Comparison of ENCODE assay signal across 18 cellular contexts in the genomic region with DNA sequence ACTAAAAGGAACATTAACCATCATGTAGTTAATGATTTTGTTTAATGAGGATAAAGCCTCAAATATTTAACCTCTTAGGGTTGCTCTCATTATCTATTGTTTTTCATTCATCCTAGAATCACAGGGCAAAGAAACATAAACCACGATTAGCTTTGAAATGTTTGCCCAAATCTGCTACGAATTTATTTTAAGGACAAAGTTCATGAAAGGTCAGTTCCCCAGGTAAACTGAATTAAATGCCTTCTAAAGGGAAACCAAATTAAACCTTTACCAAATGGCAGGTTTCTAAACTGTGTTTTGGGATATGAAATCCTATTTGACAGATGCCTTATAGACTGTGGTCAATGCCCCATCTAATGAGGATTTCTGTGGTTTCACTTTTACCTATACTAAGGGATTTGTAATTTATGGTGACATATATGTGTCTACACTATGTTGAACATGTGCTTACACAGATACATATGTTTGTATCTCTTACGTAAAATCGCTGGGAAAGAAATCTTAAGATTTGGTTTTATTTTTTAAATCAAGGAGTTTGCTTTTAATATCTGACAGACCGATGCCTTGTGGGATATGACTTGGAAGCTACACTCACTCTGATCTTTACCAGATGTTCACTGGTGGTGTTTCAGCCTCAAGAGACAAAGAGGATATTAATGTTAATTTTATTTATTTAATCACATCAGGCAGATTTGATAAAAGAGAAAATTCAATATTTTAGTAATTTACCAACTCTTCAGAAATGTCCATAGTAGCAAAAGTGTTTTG.
DNase-seq lines count a peak whose midpoint lies in the region; TF ChIP-seq lines count a peak whose summit lies in the region.
"Had no signal": no experiment of that assay in that cellular context is flagged by ENCODE, and none has a peak within 500 bp of the region (broad histone marks: within the 10 kb centered on the region; RNA-seq: fewer than 3 reads in every experiment).

No MANE protein-coding gene starts in this region.

- peak overlapping the region; percentile 64 for H3K27ac ChIP-seq in ACC112 (ENCODE audit: low read depth, low read length)
- peak overlapping the region; percentile 11 to 33 (median 26) for H3K27ac ChIP-seq in esophagus muscularis mucosa (replicated peaks in 1 of 4)
- H3K27ac ChIP-seq in muscle layer of duodenum (ENCODE audit: low read length), result no peak overlapping the region
- H3K27ac ChIP-seq: brain microvascular endothelial cell, dorsolateral prefrontal cortex had no signal

- no peaks in the 10 kb centered on the region for H3K4me1 Mint-ChIP-seq in T-helper 2 cell treated with Interferon-gamma antibody and Interleukin-4, amounts not matched to agents 5 μg/mL and 100 μg/mL, for 36 hours (ENCODE audit: low read depth)
- H3K4me1 Mint-ChIP-seq in activated T-helper 2 cell treated with anti-CD3 and anti-CD28 coated beads, Interferon-gamma antibody, Interleukin-2, Interleukin-4, amounts not matched to agents 10 μg/mL and 5 μg/mL and 100 μg/mL, durations not matched to agents 14 hours and 24 hours and 36 hours (ENCODE audit: low read depth), result no peaks in the 10 kb centered on the region
- H3K4me1 Mint-ChIP-seq: activated CD4-positive, alpha-beta T cell treated with anti-CD3 and anti-CD28 coated beads, Interleukin-2, amount 10 ng/mL, durations not matched to agents 7 days and 5 days; activated naive CD4-positive, alpha-beta T cell treated with anti-CD3 and anti-CD28 coated beads, Interleukin-2, amount 50 U/mL, for 24 hours; natural killer cell had no signal

- H3K4me1 ChIP-seq in ACC112 (ENCODE audit: control insufficient read depth, insufficient read depth, low read length, unreplicated experiment) (peaks cover 70% of the 10 kb centered on the region), esophagus muscularis mucosa (peaks cover 2 to 79% (median 72%) of the 10 kb centered on the region in 4 donors), muscle layer of duodenum (ENCODE audit: control insufficient read depth in 1 of 2, insufficient read depth in 2 of 2, low read length in 2 of 2) (peaks cover 6 to 35% of the 10 kb centered on the region in 2 donors)

- H3K27me3 Mint-ChIP-seq in T-helper 2 cell treated with Interferon-gamma antibody and Interleukin-4, amounts not matched to agents 5 μg/mL and 100 μg/mL, for 36 hours (ENCODE audit: low read depth), result no peaks in the 10 kb centered on the region
- no peaks in the 10 kb centered on the region for H3K27me3 Mint-ChIP-seq in activated T-helper 2 cell treated with anti-CD3 and anti-CD28 coated beads, Interferon-gamma antibody, Interleukin-2, Interleukin-4, amounts not matched to agents 10 μg/mL and 5 μg/mL and 100 μg/mL, durations not matched to agents 14 hours and 24 hours and 36 hours (ENCODE audit: low read depth)
- H3K27me3 Mint-ChIP-seq: activated CD4-positive, alpha-beta T cell treated with anti-CD3 and anti-CD28 coated beads, Interleukin-2, amount 10 ng/mL, durations not matched to agents 7 days and 5 days; activated naive CD4-positive, alpha-beta T cell treated with anti-CD3 and anti-CD28 coated beads, Interleukin-2, amount 50 U/mL, for 24 hours had no signal

- peak; percentile 22 for DNase-seq in HFF-Myc (ENCODE audit: extremely low read depth, low read depth)
- no peak for DNase-seq in esophagus muscularis mucosa (ENCODE audit: extremely low spot score)
- no peak for DNase-seq in T-helper 2 cell treated with Interferon-gamma antibody and Interleukin-4, amounts not matched to agents 5 μg/mL and 100 μg/mL, for 36 hours (ENCODE audit: low spot score)
- DNase-seq in NCI-H446 treated with DMSO at 0.1 percent for 48 hours (lab: John Stamatoyannopoulos, UW), result no peak
- DNase-seq in A172 (ENCODE audit: low spot score), result no peak
- DNase-seq in activated T-helper 2 cell treated with anti-CD3 and anti-CD28 coated beads, Interferon-gamma antibody, Interleukin-2, Interleukin-4, amounts not matched to agents 10 μg/mL and 5 μg/mL and 100 μg/mL, durations not matched to agents 14 hours and 24 hours and 36 hours (ENCODE audit: low spot score), result no peak
- DNase-seq: activated CD4-positive, alpha-beta T cell treated with anti-CD3 and anti-CD28 coated beads, Interleukin-2, amount 10 ng/mL, durations not matched to agents 7 days and 5 days; activated T-cell treated with anti-CD3 and anti-CD28 coated beads, Interleukin-2, amount 50 U/mL, for 1 hour; brain microvascular endothelial cell; dorsolateral prefrontal cortex; mammary epithelial cell; MM.1S; natural killer cell; NCI-H2029; NCI-H510A had no signal

- H3K4me3 ChIP-seq in ACC112 (ENCODE audit: low read depth, low read length) (peak overlapping the region; percentile 75), HFF-Myc (replicated peaks; ENCODE audit: low read depth, low read length) (peak overlapping the region; percentile 12; the same call in 1 of the 2 replicates), esophagus muscularis mucosa (peak overlapping the region in 3 of 4 donors; percentile 1 to 27 (median 10)), muscle layer of duodenum (ENCODE audit: low read depth in 1 of 2, low read length in 2 of 2) (peak overlapping the region; percentile 24 to 40)

- TF ChIP-seq EP300 in esophagus muscularis mucosa (IDR thresholded peaks at IDR 0.05), result no peak

- peaks cover 40% of the 10 kb centered on the region for H3K79me2 ChIP-seq in ACC112 (ENCODE audit: control insufficient read depth, insufficient read depth, low read length, unreplicated experiment)

- H2AFZ ChIP-seq in ACC112 (ENCODE audit: low read length, unreplicated experiment), result peak overlapping the region; percentile 81

- no peak for TF ChIP-seq POLR2A in esophagus muscularis mucosa (IDR thresholded peaks at IDR 0.05; ENCODE audit: low read depth)

- intact Hi-C loops in esophagus muscularis mucosa (cut with DNase I), result no loop called here
- intact Hi-C loops in activated T-helper 2 cell treated with anti-CD3 and anti-CD28 coated beads, Interferon-gamma antibody, Interleukin-2, Interleukin-4, amounts not matched to agents 10 μg/mL and 5 μg/mL and 100 μg/mL, durations not matched to agents 14 hours and 24 hours and 36 hours (cut with micrococcal nuclease), result no loop called here

- no peaks in the 10 kb centered on the region for H3K36me3 Mint-ChIP-seq in T-helper 2 cell treated with Interferon-gamma antibody and Interleukin-4, amounts not matched to agents 5 μg/mL and 100 μg/mL, for 36 hours (ENCODE audit: low read depth)
- no peaks in the 10 kb centered on the region for H3K36me3 Mint-ChIP-seq in activated T-helper 2 cell treated with anti-CD3 and anti-CD28 coated beads, Interferon-gamma antibody, Interleukin-2, Interleukin-4, amounts not matched to agents 10 μg/mL and 5 μg/mL and 100 μg/mL, durations not matched to agents 14 hours and 24 hours and 36 hours (ENCODE audit: low read depth)
- H3K36me3 Mint-ChIP-seq: activated naive CD4-positive, alpha-beta T cell treated with anti-CD3 and anti-CD28 coated beads, Interleukin-2, amount 50 U/mL, for 24 hours; natural killer cell had no signal

- 45% methylated on average over 5 of the region's 5 CpGs for WGBS in esophagus muscularis mucosa

- no peaks in the 10 kb centered on the region for H3K9me3 ChIP-seq in esophagus muscularis mucosa
- no peaks in the 10 kb centered on the region for H3K9me3 ChIP-seq in muscle layer of duodenum (ENCODE audit: control insufficient read depth in 1 of 2, low read length in 2 of 2)

- TF ChIP-seq CTCF in HFF-Myc (IDR thresholded peaks at IDR 0.05; ENCODE audit: low read depth, low read length, missing control alignments) (no peak), esophagus muscularis mucosa (IDR thresholded peaks at IDR 0.05) (no peak)

- no peak overlapping the region for H3K4me3 Mint-ChIP-seq in T-helper 2 cell treated with Interferon-gamma antibody and Interleukin-4, amounts not matched to agents 5 μg/mL and 100 μg/mL, for 36 hours
- H3K4me3 Mint-ChIP-seq in activated T-helper 2 cell treated with anti-CD3 and anti-CD28 coated beads, Interferon-gamma antibody, Interleukin-2, Interleukin-4, amounts not matched to agents 10 μg/mL and 5 μg/mL and 100 μg/mL, durations not matched to agents 14 hours and 24 hours and 36 hours (ENCODE audit: low read depth), result no peak overlapping the region
- H3K4me3 Mint-ChIP-seq: activated CD4-positive, alpha-beta T cell treated with anti-CD3 and anti-CD28 coated beads, Interleukin-2, amount 10 ng/mL, durations not matched to agents 7 days and 5 days; activated naive CD4-positive, alpha-beta T cell treated with anti-CD3 and anti-CD28 coated beads, Interleukin-2, amount 50 U/mL, for 24 hours; natural killer cell had no signal

- H3K27ac Mint-ChIP-seq in T-helper 2 cell treated with Interferon-gamma antibody and Interleukin-4, amounts not matched to agents 5 μg/mL and 100 μg/mL, for 36 hours, result no peak overlapping the region
- no peak overlapping the region for H3K27ac Mint-ChIP-seq in activated T-helper 2 cell treated with anti-CD3 and anti-CD28 coated beads, Interferon-gamma antibody, Interleukin-2, Interleukin-4, amounts not matched to agents 10 μg/mL and 5 μg/mL and 100 μg/mL, durations not matched to agents 14 hours and 24 hours and 36 hours
- H3K27ac Mint-ChIP-seq: activated CD4-positive, alpha-beta T cell treated with anti-CD3 and anti-CD28 coated beads, Interleukin-2, amount 10 ng/mL, durations not matched to agents 7 days and 5 days; activated naive CD4-positive, alpha-beta T cell treated with anti-CD3 and anti-CD28 coated beads, Interleukin-2, amount 50 U/mL, for 24 hours; natural killer cell had no signal

- H3K27me3 ChIP-seq in ACC112 (ENCODE audit: insufficient read depth, low read length), result no peaks in the 10 kb centered on the region
- no peaks in the 10 kb centered on the region for H3K27me3 ChIP-seq in esophagus muscularis mucosa
- no peaks in the 10 kb centered on the region for H3K27me3 ChIP-seq in muscle layer of duodenum (ENCODE audit: low read depth, low read length)
- H3K27me3 ChIP-seq: brain microvascular endothelial cell, dorsolateral prefrontal cortex had no signal

- H3K9me3 Mint-ChIP-seq in T-helper 2 cell treated with Interferon-gamma antibody and Interleukin-4, amounts not matched to agents 5 μg/mL and 100 μg/mL, for 36 hours, result no peaks in the 10 kb centered on the region
- peaks cover 3% of the 10 kb centered on the region for H3K9me3 Mint-ChIP-seq in activated T-helper 2 cell treated with anti-CD3 and anti-CD28 coated beads, Interferon-gamma antibody, Interleukin-2, Interleukin-4, amounts not matched to agents 10 μg/mL and 5 μg/mL and 100 μg/mL, durations not matched to agents 14 hours and 24 hours and 36 hours
- H3K9me3 Mint-ChIP-seq: activated CD4-positive, alpha-beta T cell treated with anti-CD3 and anti-CD28 coated beads, Interleukin-2, amount 10 ng/mL, durations not matched to agents 7 days and 5 days; activated naive CD4-positive, alpha-beta T cell treated with anti-CD3 and anti-CD28 coated beads, Interleukin-2, amount 50 U/mL, for 24 hours; natural killer cell had no signal

- peaks cover 3% of the 10 kb centered on the region; the same call in 1 of the 2 replicates for H3K36me3 ChIP-seq in ACC112 (ENCODE audit: insufficient read depth, low read length)
- H3K36me3 ChIP-seq in esophagus muscularis mucosa, result no peaks in the 10 kb centered on the region
- H3K36me3 ChIP-seq in muscle layer of duodenum (ENCODE audit: control insufficient read depth in 1 of 2, insufficient read depth in 2 of 2, low read length in 2 of 2), result no peaks in the 10 kb centered on the region
- H3K36me3 ChIP-seq: brain microvascular endothelial cell had no signal

Comparison
In these comparisons a context has a peak if more than half of its experiments do, and no peak if none do; other contexts are left out.
1. H3K4me3 ChIP-seq: peak in every context shown above with its lines; median percentile 75 in ACC112; 32 in muscle layer of duodenum; 12 in HFF-Myc; 10 in esophagus muscularis mucosa.